1 cellular context compared by ENCODE assay signal in the genomic region with DNA sequence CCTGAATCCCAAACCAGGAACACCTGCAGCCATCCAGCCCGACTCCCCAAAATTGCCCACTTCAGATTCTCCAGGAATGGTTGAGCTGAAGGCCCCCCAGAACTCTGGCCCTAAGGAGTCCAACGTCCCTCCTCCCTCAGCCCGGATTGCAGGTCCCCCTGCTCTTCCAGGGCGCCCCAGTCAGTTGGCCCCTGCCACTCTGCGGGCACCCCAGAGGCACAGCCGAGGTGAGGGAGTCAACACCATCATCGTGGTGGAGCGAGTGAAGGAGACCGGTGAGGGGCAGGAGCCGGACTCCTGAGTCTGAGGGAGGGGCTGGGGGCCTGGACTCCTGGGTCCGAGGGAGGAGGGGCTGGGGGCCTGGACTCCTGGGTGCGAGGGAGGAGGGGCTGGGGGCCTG.
TF ChIP-seq lines count a peak whose summit lies in the region.

No MANE protein-coding gene starts in this region.

TF ChIP-seq in HCT116, 20 proteins besides CTCF, POLR2A, EP300 and RAD21:
- no peak for TF ChIP-seq YY1 (IDR thresholded peaks at IDR 0.05; ENCODE audit: extremely low read depth, insufficient replicate concordance, low read depth, low read length)
- no peak for TF ChIP-seq EZH2phosphoT487 (IDR thresholded peaks at IDR 0.05; ENCODE audit: borderline replicate concordance)
- TF ChIP-seq, protein P1, sequence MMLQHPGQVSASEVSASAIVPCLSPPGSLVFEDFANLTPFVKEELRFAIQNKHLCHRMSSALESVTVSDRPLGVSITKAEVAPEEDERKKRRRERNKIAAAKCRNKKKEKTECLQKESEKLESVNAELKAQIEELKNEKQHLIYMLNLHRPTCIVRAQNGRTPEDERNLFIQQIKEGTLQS (IDR thresholded peaks at IDR 0.05) = no peak
- TF ChIP-seq, protein P2, sequence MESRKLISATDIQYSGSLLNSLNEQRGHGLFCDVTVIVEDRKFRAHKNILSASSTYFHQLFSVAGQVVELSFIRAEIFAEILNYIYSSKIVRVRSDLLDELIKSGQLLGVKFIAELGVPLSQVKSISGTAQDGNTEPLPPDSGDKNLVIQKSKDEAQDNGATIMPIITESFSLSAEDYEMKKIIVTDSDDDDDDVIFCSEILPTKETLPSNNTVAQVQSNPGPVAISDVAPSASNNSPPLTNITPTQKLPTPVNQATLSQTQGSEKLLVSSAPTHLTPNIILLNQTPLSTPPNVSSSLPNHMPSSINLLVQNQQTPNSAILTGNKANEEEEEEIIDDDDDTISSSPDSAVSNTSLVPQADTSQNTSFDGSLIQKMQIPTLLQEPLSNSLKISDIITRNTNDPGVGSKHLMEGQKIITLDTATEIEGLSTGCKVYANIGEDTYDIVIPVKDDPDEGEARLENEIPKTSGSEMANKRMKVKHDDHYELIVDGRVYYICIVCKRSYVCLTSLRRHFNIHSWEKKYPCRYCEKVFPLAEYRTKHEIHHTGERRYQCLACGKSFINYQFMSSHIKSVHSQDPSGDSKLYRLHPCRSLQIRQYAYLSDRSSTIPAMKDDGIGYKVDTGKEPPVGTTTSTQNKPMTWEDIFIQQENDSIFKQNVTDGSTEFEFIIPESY (IDR thresholded peaks at IDR 0.05; ENCODE audit: extremely low read depth, insufficient replicate concordance, low read length) = no peak
- TF ChIP-seq, protein P3, sequence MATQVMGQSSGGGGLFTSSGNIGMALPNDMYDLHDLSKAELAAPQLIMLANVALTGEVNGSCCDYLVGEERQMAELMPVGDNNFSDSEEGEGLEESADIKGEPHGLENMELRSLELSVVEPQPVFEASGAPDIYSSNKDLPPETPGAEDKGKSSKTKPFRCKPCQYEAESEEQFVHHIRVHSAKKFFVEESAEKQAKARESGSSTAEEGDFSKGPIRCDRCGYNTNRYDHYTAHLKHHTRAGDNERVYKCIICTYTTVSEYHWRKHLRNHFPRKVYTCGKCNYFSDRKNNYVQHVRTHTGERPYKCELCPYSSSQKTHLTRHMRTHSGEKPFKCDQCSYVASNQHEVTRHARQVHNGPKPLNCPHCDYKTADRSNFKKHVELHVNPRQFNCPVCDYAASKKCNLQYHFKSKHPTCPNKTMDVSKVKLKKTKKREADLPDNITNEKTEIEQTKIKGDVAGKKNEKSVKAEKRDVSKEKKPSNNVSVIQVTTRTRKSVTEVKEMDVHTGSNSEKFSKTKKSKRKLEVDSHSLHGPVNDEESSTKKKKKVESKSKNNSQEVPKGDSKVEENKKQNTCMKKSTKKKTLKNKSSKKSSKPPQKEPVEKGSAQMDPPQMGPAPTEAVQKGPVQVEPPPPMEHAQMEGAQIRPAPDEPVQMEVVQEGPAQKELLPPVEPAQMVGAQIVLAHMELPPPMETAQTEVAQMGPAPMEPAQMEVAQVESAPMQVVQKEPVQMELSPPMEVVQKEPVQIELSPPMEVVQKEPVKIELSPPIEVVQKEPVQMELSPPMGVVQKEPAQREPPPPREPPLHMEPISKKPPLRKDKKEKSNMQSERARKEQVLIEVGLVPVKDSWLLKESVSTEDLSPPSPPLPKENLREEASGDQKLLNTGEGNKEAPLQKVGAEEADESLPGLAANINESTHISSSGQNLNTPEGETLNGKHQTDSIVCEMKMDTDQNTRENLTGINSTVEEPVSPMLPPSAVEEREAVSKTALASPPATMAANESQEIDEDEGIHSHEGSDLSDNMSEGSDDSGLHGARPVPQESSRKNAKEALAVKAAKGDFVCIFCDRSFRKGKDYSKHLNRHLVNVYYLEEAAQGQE (IDR thresholded peaks at IDR 0.05; ENCODE audit: low read depth) = no peak
- TF ChIP-seq SP1 (IDR thresholded peaks at IDR 0.05; ENCODE audit: low read depth) = no peak
- TF ChIP-seq, protein P4, sequence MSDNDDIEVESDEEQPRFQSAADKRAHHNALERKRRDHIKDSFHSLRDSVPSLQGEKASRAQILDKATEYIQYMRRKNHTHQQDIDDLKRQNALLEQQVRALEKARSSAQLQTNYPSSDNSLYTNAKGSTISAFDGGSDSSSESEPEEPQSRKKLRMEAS (IDR thresholded peaks at IDR 0.05) = no peak
- TF ChIP-seq SIN3A (IDR thresholded peaks at IDR 0.05; ENCODE audit: low read depth) = no peak
- TF ChIP-seq FOSL1 (IDR thresholded peaks at IDR 0.05; ENCODE audit: low read depth) = no peak
- TF ChIP-seq POLR2AphosphoS5 (IDR thresholded peaks at IDR 0.05; ENCODE audit: low read depth, low read length) = no peak
- no peak for TF ChIP-seq CEBPB (IDR thresholded peaks at IDR 0.05; ENCODE audit: low read depth)
- no peak for TF ChIP-seq EZH2 (IDR thresholded peaks at IDR 0.05)
